Comparison of ENCODE assay signal across 1 cellular context in genomic region chr3:9792405-9793160, GRCh38.
TF ChIP-seq lines count a peak whose summit lies in the region.

Gene ARPC4, plus strand, starts transcription at chr3:9793082. Its CDS starts 40 bp downstream, at chr3:9793122.
A gene with protein sequence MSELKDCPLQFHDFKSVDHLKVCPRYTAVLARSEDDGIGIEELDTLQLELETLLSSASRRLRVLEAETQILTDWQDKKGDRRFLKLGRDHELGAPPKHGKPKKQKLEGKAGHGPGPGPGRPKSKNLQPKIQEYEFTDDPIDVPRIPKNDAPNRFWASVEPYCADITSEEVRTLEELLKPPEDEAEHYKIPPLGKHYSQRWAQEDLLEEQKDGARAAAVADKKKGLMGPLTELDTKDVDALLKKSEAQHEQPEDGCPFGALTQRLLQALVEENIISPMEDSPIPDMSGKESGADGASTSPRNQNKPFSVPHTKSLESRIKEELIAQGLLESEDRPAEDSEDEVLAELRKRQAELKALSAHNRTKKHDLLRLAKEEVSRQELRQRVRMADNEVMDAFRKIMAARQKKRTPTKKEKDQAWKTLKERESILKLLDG (minus strand): TSS chr3:9792473. CDS start chr3:9791466, 1,007 bp downstream.

TF ChIP-seq in A549, 52 proteins besides CTCF, POLR2A, EP300 and RAD21 (continued from another document):
- TF ChIP-seq, protein P1, sequence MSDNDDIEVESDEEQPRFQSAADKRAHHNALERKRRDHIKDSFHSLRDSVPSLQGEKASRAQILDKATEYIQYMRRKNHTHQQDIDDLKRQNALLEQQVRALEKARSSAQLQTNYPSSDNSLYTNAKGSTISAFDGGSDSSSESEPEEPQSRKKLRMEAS (IDR thresholded peaks at IDR 0.05): peak; percentile 56
- TF ChIP-seq HEYL (CRISPR knock-in tag; IDR thresholded peaks at IDR 0.05): no peak
- TF ChIP-seq HOXB5 (CRISPR knock-in tag; IDR thresholded peaks at IDR 0.05): no peak
- no peak for TF ChIP-seq RFX5 (IDR thresholded peaks at IDR 0.05)
- TF ChIP-seq, protein P2, sequence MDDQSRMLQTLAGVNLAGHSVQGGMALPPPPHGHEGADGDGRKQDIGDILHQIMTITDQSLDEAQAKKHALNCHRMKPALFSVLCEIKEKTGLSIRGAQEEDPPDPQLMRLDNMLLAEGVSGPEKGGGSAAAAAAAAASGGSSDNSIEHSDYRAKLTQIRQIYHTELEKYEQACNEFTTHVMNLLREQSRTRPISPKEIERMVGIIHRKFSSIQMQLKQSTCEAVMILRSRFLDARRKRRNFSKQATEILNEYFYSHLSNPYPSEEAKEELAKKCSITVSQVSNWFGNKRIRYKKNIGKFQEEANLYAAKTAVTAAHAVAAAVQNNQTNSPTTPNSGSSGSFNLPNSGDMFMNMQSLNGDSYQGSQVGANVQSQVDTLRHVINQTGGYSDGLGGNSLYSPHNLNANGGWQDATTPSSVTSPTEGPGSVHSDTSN (IDR thresholded peaks at IDR 0.05): no peak
- TF ChIP-seq JUNB (IDR thresholded peaks at IDR 0.05): no peak
- peak; percentile 95 for TF ChIP-seq REST (IDR thresholded peaks at IDR 0.05)
